ENCODE assay signal across 8 cellular contexts in the genomic region with DNA sequence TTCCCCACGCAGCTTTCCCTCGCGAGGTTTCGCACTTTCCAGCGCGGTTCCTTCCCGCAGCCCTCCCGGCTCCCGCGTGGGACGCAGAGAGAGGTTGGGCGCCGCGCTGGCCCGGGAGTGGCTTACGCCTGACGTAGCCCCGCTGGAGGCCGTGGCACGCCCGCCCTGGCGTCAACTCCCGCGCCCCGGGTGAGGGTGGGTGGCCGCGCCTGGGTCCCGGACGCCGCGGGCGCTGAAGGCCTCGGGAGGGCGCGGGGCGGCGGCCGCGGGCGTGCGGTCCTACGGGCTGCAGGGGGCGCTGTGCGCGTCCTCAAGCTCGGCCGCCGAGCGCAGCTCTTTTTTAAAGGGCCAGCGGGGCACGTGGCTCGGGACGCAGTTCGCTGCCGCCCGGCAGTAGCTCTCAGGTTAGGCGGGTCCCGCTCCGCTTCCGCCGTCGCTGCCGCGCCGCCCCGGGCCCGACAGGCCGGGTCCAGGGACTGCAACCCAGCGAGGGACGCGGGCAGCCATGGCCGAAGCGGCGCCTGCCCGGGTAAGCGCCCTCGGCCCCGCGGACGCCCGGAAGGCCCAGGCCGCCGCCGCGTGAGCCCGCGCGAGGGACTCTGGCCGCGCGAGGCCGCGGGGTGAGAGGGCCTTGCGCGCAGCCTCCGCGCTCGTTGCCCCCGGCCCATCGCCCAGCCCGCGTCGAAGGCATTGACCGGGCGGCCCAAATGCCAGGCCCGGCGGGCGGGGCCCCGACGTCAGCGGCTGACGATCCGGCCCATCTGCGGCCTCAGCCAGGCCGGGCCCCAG. TPM values are rescaled to one million over a fixed set of nuclear protein-coding genes. Genes with fewer than 3 reads are reported as not detected.
DNase-seq lines count a peak whose midpoint lies in the region; ATAC-seq, FAIRE-seq and TF ChIP-seq lines count a peak whose summit lies in the region.

A gene (plus strand): TSS at position 368 of the 789 bp plus-strand sequence. CDS start 138 bp downstream, at position 506.

- TF ChIP-seq POLR2A in GM18526 (IDR thresholded peaks at IDR 0.05; ENCODE audit: extremely low read depth, insufficient read length): peak; percentile 46

- DNase-seq in ACHN (peak; percentile 92), NCI-H2171 (lab: John Stamatoyannopoulos, UW) (peak; percentile 80), bronchial epithelial cell (ENCODE audit: low read depth) (peak; percentile 65), iris pigment epithelial cell (ENCODE audit: low read depth) (peak; percentile 92)
- DNase-seq in stimulated activated CD4-positive, alpha-beta T cell treated with anti-CD3 and anti-CD28 coated beads, Interleukin-12 subunit alpha, Interleukin-12 subunit beta, amount 100 ng/mL, for 24 hours (ENCODE audit: low read depth in 2 of 2): peak; percentile 72 to 76

- ATAC-seq in HG03064 (IDR thresholded peaks at IDR 0.05; ENCODE audit: low read depth, unreplicated experiment): peak; percentile 89

- peaks cover 13% of the 10 kb centered on the region for H3K36me3 ChIP-seq in bronchial epithelial cell (ENCODE audit: control insufficient read depth, insufficient read depth, low read length)

- H3K27me3 ChIP-seq in bronchial epithelial cell (ENCODE audit: control insufficient read depth, insufficient read depth, low read length): no peaks in the 10 kb centered on the region

- in situ Hi-C loops in ACHN (cut with HindIII; ENCODE audit: low pct_ligation_motif_present, low pct_unique_long_range_greater_than_20kb, low sequenced_read_pairs): no loop called here

- TF ChIP-seq CTCF in WI38 (IDR thresholded peaks at IDR 0.05; ENCODE audit: low read depth, low read length): peak; percentile 42; the same call in 1 of the 2 replicates
- peak; percentile 73 for TF ChIP-seq CTCF in bronchial epithelial cell (IDR thresholded peaks at IDR 0.05; ENCODE audit: insufficient read depth, low read length, severe bottlenecking)

- H3K4me3 ChIP-seq in WI38 (ENCODE audit: low read depth, low read length) (peak within 1 kb of the TSS; percentile 58), bronchial epithelial cell (ENCODE audit: low read depth, low read length) (peak within 1 kb of the TSS; percentile 55)

- no peak for FAIRE-seq in bronchial epithelial cell (lab: Jason Lieb, UNC)

RNA-seq across cellular contexts. Expression of the gene that starts here (rescaled TPM):
- 9.5 and 11.3 TPM in 2 replicates for total RNA-seq in bronchial epithelial cell

Comparison
In these comparisons a context has a peak if more than half of its experiments do, and no peak if none do; other contexts are left out.
1. Peak in every context shown above with its lines: DNase-seq, ATAC-seq and H3K4me3 ChIP-seq.